ENCODE assay signal across 1 cellular context in genomic region chr7:101108330-101108857, GRCh38.
A peak's percentile ranks its signal among the peaks of the same experiment; 100 is the strongest.
TF ChIP-seq lines count a peak whose summit lies in the region.

No MANE protein-coding gene starts in this region.

TF ChIP-seq in HepG2, 621 proteins besides CTCF, POLR2A, EP300 and RAD21 (continued from another document and continues in another):
- TF ChIP-seq ZNF18 (CRISPR knock-in tag; IDR thresholded peaks at IDR 0.05; ENCODE audit: insufficient replicate concordance): no peak
- no peak for TF ChIP-seq MLLT10 (CRISPR knock-in tag; IDR thresholded peaks at IDR 0.05)
- TF ChIP-seq YEATS2 (CRISPR knock-in tag; IDR thresholded peaks at IDR 0.05; ENCODE audit: borderline replicate concordance): no peak
- TF ChIP-seq RFX3 (CRISPR knock-in tag; IDR thresholded peaks at IDR 0.05): no peak
- no peak for TF ChIP-seq REL (CRISPR knock-in tag; conservative IDR thresholded peaks at IDR 0.05)
- TF ChIP-seq U2AF2 (IDR thresholded peaks at IDR 0.05; ENCODE audit: low read depth, low read length): no peak
- no peak for TF ChIP-seq ZNF709 (CRISPR knock-in tag; IDR thresholded peaks at IDR 0.05)
- no peak for TF ChIP-seq SOX6 (IDR thresholded peaks at IDR 0.05)
- peak; percentile 54 for TF ChIP-seq SOX6 (CRISPR knock-in tag; IDR thresholded peaks at IDR 0.05)
- no peak for TF ChIP-seq SNAPC5 (CRISPR knock-in tag; IDR thresholded peaks at IDR 0.05; ENCODE audit: borderline replicate concordance)
- no peak for TF ChIP-seq PHF8 (CRISPR knock-in tag; IDR thresholded peaks at IDR 0.05)
- peak; percentile 53 for TF ChIP-seq ZNF317 (CRISPR knock-in tag; IDR thresholded peaks at IDR 0.05)
- no peak for TF ChIP-seq ZNF124 (CRISPR knock-in tag; IDR thresholded peaks at IDR 0.05)
- no peak for TF ChIP-seq EHMT2 (IDR thresholded peaks at IDR 0.05; ENCODE audit: borderline replicate concordance, low read depth, low read length)
- no peak for TF ChIP-seq REST (IDR thresholded peaks at IDR 0.05; ENCODE audit: borderline replicate concordance in 1 of 2, low read depth in 1 of 2, low read length in 2 of 2)
- TF ChIP-seq LBX2 (CRISPR knock-in tag; IDR thresholded peaks at IDR 0.05; ENCODE audit: borderline replicate concordance): no peak
- TF ChIP-seq SIN3A (IDR thresholded peaks at IDR 0.05; ENCODE audit: borderline replicate concordance, low read depth, low read length): peak; percentile 54; the same call in 1 of the 2 replicates
- TF ChIP-seq ZNF574 (CRISPR knock-in tag; IDR thresholded peaks at IDR 0.05): peak; percentile 49
- no peak for TF ChIP-seq ZEB1 (IDR thresholded peaks at IDR 0.05; ENCODE audit: insufficient replicate concordance, low read depth)
- TF ChIP-seq ZNF557 (CRISPR knock-in tag; IDR thresholded peaks at IDR 0.05): no peak
- TF ChIP-seq HNRNPH1 (optimal IDR thresholded peaks at IDR 0.05; ENCODE audit: low read depth, low read length): no peak
- peak; percentile 52 for TF ChIP-seq HDAC1 (CRISPR knock-in tag; IDR thresholded peaks at IDR 0.05)
- TF ChIP-seq AKAP8 (CRISPR knock-in tag; IDR thresholded peaks at IDR 0.05): no peak; the same call in 1 of the 2 replicates
- TF ChIP-seq NCOA5 (CRISPR knock-in tag; IDR thresholded peaks at IDR 0.05): no peak
- no peak for TF ChIP-seq ZNF30 (CRISPR knock-in tag; IDR thresholded peaks at IDR 0.05)
- 0 out of 2 replicates have a peak, but pooled peaks have one; percentile 28 for TF ChIP-seq MAZ (IDR thresholded peaks at IDR 0.05; ENCODE audit: borderline replicate concordance, low read depth, low read length)
- no peak for TF ChIP-seq MAZ (CRISPR knock-in tag; IDR thresholded peaks at IDR 0.05; ENCODE audit: low read depth)
- TF ChIP-seq ZNF761 (CRISPR knock-in tag; conservative IDR thresholded peaks at IDR 0.05): peak; percentile 67; the same call in 1 of the 2 replicates
- no peak for TF ChIP-seq SMARCE1 (IDR thresholded peaks at IDR 0.05; ENCODE audit: borderline replicate concordance)
- no peak for TF ChIP-seq CREB1 (IDR thresholded peaks at IDR 0.05)
- TF ChIP-seq CREB1 (CRISPR knock-in tag; IDR thresholded peaks at IDR 0.05): no peak
- TF ChIP-seq NFYB (CRISPR knock-in tag; IDR thresholded peaks at IDR 0.05): no peak
- TF ChIP-seq FOXJ3 (CRISPR knock-in tag; IDR thresholded peaks at IDR 0.05; ENCODE audit: borderline replicate concordance): no peak
- no peak for TF ChIP-seq RAD51 (IDR thresholded peaks at IDR 0.05; ENCODE audit: borderline replicate concordance)
- TF ChIP-seq RBFOX2 (IDR thresholded peaks at IDR 0.05; ENCODE audit: low read depth, low read length): no peak
- TF ChIP-seq ZNF530 (CRISPR knock-in tag; IDR thresholded peaks at IDR 0.05; ENCODE audit: low read depth): no peak
- no peak for TF ChIP-seq MTA3 (CRISPR knock-in tag; IDR thresholded peaks at IDR 0.05)
- no peak for TF ChIP-seq ZBTB25 (CRISPR knock-in tag; IDR thresholded peaks at IDR 0.05)
- TF ChIP-seq HNRNPK (IDR thresholded peaks at IDR 0.05; ENCODE audit: low read depth, low read length, poor library complexity, severe bottlenecking): no peak
- TF ChIP-seq CEBPG (CRISPR knock-in tag; IDR thresholded peaks at IDR 0.05): peak; percentile 45
- TF ChIP-seq KAT2B (IDR thresholded peaks at IDR 0.05; ENCODE audit: borderline replicate concordance, low read depth, low read length): no peak
- no peak for TF ChIP-seq CSRNP2 (CRISPR knock-in tag; conservative IDR thresholded peaks at IDR 0.05; ENCODE audit: low read depth)
- TF ChIP-seq ZNF552 (CRISPR knock-in tag; IDR thresholded peaks at IDR 0.05; ENCODE audit: borderline replicate concordance): no peak
- no peak for TF ChIP-seq ZNF264 (CRISPR knock-in tag; IDR thresholded peaks at IDR 0.05)
- TF ChIP-seq TMF1 (CRISPR knock-in tag; IDR thresholded peaks at IDR 0.05; ENCODE audit: low read depth): no peak
- TF ChIP-seq ZMYM3 (CRISPR knock-in tag; IDR thresholded peaks at IDR 0.05): no peak
- TF ChIP-seq NFIB (CRISPR knock-in tag; IDR thresholded peaks at IDR 0.05; ENCODE audit: borderline replicate concordance): no peak
- no peak for TF ChIP-seq E2F5 (CRISPR knock-in tag; conservative IDR thresholded peaks at IDR 0.05)
- TF ChIP-seq CCDC6 (CRISPR knock-in tag; IDR thresholded peaks at IDR 0.05): no peak
- no peak; the same call in 1 of the 2 replicates for TF ChIP-seq ZGPAT (CRISPR knock-in tag; IDR thresholded peaks at IDR 0.05)
- no peak for TF ChIP-seq ZNF546 (CRISPR knock-in tag; conservative IDR thresholded peaks at IDR 0.05)
- no peak for TF ChIP-seq SP1 (IDR thresholded peaks at IDR 0.05)
- TF ChIP-seq SP1 (CRISPR knock-in tag; IDR thresholded peaks at IDR 0.05): no peak
- TF ChIP-seq TBX2 (CRISPR knock-in tag; IDR thresholded peaks at IDR 0.05; ENCODE audit: borderline replicate concordance): peak; percentile 60
- TF ChIP-seq MIER2 (CRISPR knock-in tag; IDR thresholded peaks at IDR 0.05): 0 out of 2 replicates have a peak, but pooled peaks have one; percentile 15
